Comparison of ENCODE assay signal across 8 cellular contexts in the genomic region with DNA sequence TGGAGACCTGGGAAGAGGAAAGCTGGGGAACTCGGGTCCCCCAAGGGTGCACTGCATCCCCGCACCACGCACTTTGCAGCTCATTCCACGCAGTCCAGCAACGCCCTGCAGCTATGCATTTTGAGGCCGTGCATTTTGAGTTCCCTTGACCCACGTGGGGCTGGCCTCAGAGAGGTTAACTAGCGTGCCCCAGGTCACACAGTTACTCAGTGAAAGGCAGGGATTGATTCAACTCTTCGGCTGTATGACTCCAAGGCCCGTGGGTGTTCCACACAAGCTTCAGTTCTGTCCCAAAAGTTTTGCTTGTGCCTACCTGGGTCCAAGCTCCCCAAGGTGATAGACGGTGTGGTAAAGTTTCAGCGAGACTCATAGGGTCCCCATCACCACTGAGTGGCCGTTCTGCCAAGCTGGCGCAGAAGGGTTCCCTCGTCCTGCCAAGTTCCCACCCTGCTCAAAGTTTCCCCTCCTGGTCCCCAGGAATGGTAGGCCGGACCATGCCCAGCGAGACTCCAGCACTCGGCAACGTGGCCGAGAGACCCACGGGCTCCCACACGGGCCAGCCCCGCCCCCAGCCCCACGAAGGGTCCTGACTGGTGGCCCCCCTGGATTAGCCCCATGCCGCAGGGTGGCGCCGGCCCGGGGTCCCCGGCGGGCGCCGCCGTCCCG. TPM values are rescaled to one million over a fixed set of nuclear protein-coding genes. Genes with fewer than 3 reads are reported as not detected.
DNase-seq lines count a peak whose midpoint lies in the region; ATAC-seq, FAIRE-seq and TF ChIP-seq lines count a peak whose summit lies in the region.

No MANE protein-coding gene starts in this region.

- H3K9me1 ChIP-seq in keratinocyte (ENCODE audit: control insufficient read depth, extremely low read depth, insufficient read depth, low read length) = peaks cover 2% of the 10 kb centered on the region

- CTCF ChIA-PET in activated CD8-positive, alpha-beta memory T cell treated with anti-CD3 and anti-CD28 coated beads, Interleukin-2, amount 10 ng/mL, durations not matched to agents 7 days and 5 days (lab: Charles Lee) = no interaction called here

- peaks cover 44% of the 10 kb centered on the region for H3K27me3 Mint-ChIP-seq in activated CD8-positive, alpha-beta memory T cell treated with anti-CD3 and anti-CD28 coated beads, Interleukin-2, amount 10 ng/mL, durations not matched to agents 7 days and 5 days

- H3K4me1 Mint-ChIP-seq in activated CD8-positive, alpha-beta memory T cell treated with anti-CD3 and anti-CD28 coated beads, Interleukin-2, amount 10 ng/mL, durations not matched to agents 7 days and 5 days = peaks cover 5% of the 10 kb centered on the region

- peak overlapping the region; percentile 89 for H3K4me2 ChIP-seq in keratinocyte (ENCODE audit: control insufficient read depth, extremely low read depth, insufficient read depth, low read depth, low read length)

- H3K4me3 Mint-ChIP-seq in activated CD8-positive, alpha-beta memory T cell treated with anti-CD3 and anti-CD28 coated beads, Interleukin-2, amount 10 ng/mL, durations not matched to agents 7 days and 5 days = peak overlapping the region; percentile 40

- peaks cover 70% of the 10 kb centered on the region for H3K4me1 ChIP-seq in keratinocyte (ENCODE audit: control insufficient read depth, extremely low read depth, insufficient read depth, low read length)
- peaks cover 80% of the 10 kb centered on the region for H3K4me1 ChIP-seq in stomach smooth muscle (ENCODE audit: control insufficient read depth, insufficient read depth, low read length)

- H3K9ac ChIP-seq in keratinocyte (ENCODE audit: control insufficient read depth, extremely low read depth, insufficient read depth, low read length) = peak overlapping the region; percentile 85
- H3K9ac ChIP-seq in stomach smooth muscle (ENCODE audit: low read length in 2 of 2) = peak overlapping the region; percentile 83 to 93

- no peak for TF ChIP-seq CTCF in keratinocyte (optimal IDR thresholded peaks at IDR 0.05 in 1 of 3, IDR thresholded peaks at IDR 0.05 in 1 of 3, conservative IDR thresholded peaks at IDR 0.05 in 1 of 3; ENCODE audit: extremely low read depth in 1 of 3, insufficient read depth in 2 of 3, low read length in 3 of 3)

- peaks cover 3% of the 10 kb centered on the region for H3K36me3 Mint-ChIP-seq in activated CD8-positive, alpha-beta memory T cell treated with anti-CD3 and anti-CD28 coated beads, Interleukin-2, amount 10 ng/mL, durations not matched to agents 7 days and 5 days
- H3K36me3 Mint-ChIP-seq in activated naive CD4-positive, alpha-beta T cell treated with anti-CD3 and anti-CD28 coated beads, Interleukin-2, amount 50 U/mL, for 72 hours = no peaks in the 10 kb centered on the region

- ATAC-seq in activated CD8-positive, alpha-beta memory T cell treated with anti-CD3 and anti-CD28 coated beads, Interleukin-2, amount 10 ng/mL, durations not matched to agents 7 days and 5 days = no peak
- peak; percentile 26 to 36 for ATAC-seq in activated naive CD4-positive, alpha-beta T cell treated with anti-CD3 and anti-CD28 coated beads, Interleukin-2, amount 50 U/mL, for 72 hours

- H3K27ac Mint-ChIP-seq in activated CD8-positive, alpha-beta memory T cell treated with anti-CD3 and anti-CD28 coated beads, Interleukin-2, amount 10 ng/mL, durations not matched to agents 7 days and 5 days = no peak overlapping the region
- H3K27ac Mint-ChIP-seq in activated naive CD4-positive, alpha-beta T cell treated with anti-CD3 and anti-CD28 coated beads, Interleukin-2, amount 50 U/mL, for 72 hours = peak overlapping the region in 1 of 2 donors; percentile 36

- no peaks in the 10 kb centered on the region for H3K9me3 Mint-ChIP-seq in activated CD8-positive, alpha-beta memory T cell treated with anti-CD3 and anti-CD28 coated beads, Interleukin-2, amount 10 ng/mL, durations not matched to agents 7 days and 5 days (ENCODE audit: low read depth)
- H3K9me3 Mint-ChIP-seq in activated naive CD4-positive, alpha-beta T cell treated with anti-CD3 and anti-CD28 coated beads, Interleukin-2, amount 50 U/mL, for 72 hours = no peaks in the 10 kb centered on the region

- dilution Hi-C loops in keratinocyte (cut with MboI; ENCODE audit: extremely low pct_ligation_motif_present, low sequenced_read_pairs) = no loop called here

- H3K79me2 ChIP-seq in keratinocyte (ENCODE audit: control insufficient read depth, insufficient read depth, low read length) = peaks cover 40% of the 10 kb centered on the region

- FAIRE-seq in keratinocyte (lab: Jason Lieb, UNC) = no peak

- peaks cover 4% of the 10 kb centered on the region for H4K20me1 ChIP-seq in keratinocyte (ENCODE audit: control insufficient read depth, extremely low read depth, insufficient read depth, low read length)

- peak overlapping the region; percentile 67 to 74 (median 74) for H3K4me3 ChIP-seq in keratinocyte (ENCODE audit: control insufficient read depth in 2 of 3, extremely low read depth in 1 of 3, insufficient read depth in 2 of 3, low read depth in 1 of 3, low read length in 3 of 3)
- peak overlapping the region; percentile 65 to 96 for H3K4me3 ChIP-seq in stomach smooth muscle (ENCODE audit: low read length in 2 of 2)

- peak overlapping the region; percentile 14 for H2AFZ ChIP-seq in keratinocyte (ENCODE audit: control insufficient read depth, low read length)

- H3K36me3 ChIP-seq in keratinocyte (ENCODE audit: control insufficient read depth in 2 of 2, extremely low read depth in 1 of 2, insufficient read depth in 2 of 2, low read length in 2 of 2) (peaks cover under 1 to 2% of the 10 kb centered on the region in 2 experiments), stomach smooth muscle (ENCODE audit: control insufficient read depth in 2 of 2, insufficient read depth in 2 of 2, low read length in 2 of 2) (no peaks in the 10 kb centered on the region)

- no peak for DNase-seq in activated CD8-positive, alpha-beta memory T cell treated with anti-CD3 and anti-CD28 coated beads, Interleukin-2, amount 10 ng/mL, durations not matched to agents 7 days and 5 days
- no peak for DNase-seq in activated CD8-positive, alpha-beta memory T cell treated with anti-CD3 and anti-CD28 coated beads, Interleukin-2, amount 50 U/mL, for 4 hours
- no peak for DNase-seq in activated naive CD4-positive, alpha-beta T cell treated with anti-CD3 and anti-CD28 coated beads, Interleukin-2, amount 50 U/mL, for 72 hours (ENCODE audit: low spot score in 2 of 2)
- no peak for DNase-seq in keratinocyte (ENCODE audit: low read depth, low spot score)
- no peak for DNase-seq in hepatic stellate cell (ENCODE audit: low spot score)
- DNase-seq in iPS-NIHi7 (ENCODE audit: extremely low spot score) = no peak
- DNase-seq in NCI-H526 treated with DMSO at 0.1 percent for 48 hours (lab: John Stamatoyannopoulos, UW) = no peak

- H3K9me3 ChIP-seq in keratinocyte (ENCODE audit: control insufficient read depth, low read depth, low read length) = no peaks in the 10 kb centered on the region
- H3K9me3 ChIP-seq in stomach smooth muscle (ENCODE audit: control insufficient read depth in 2 of 2, low read length in 2 of 2) = no peaks in the 10 kb centered on the region

- H3K27ac ChIP-seq in keratinocyte (ENCODE audit: control insufficient read depth, insufficient read depth, low read length) (peak overlapping the region; percentile 73), stomach smooth muscle (ENCODE audit: low read length) (peak overlapping the region; percentile 95)

- H3K27me3 ChIP-seq in keratinocyte (ENCODE audit: control insufficient read depth, extremely low read depth, insufficient read depth, low read length) (no peaks in the 10 kb centered on the region), stomach smooth muscle (ENCODE audit: control insufficient read depth in 1 of 2, insufficient read depth in 2 of 2, low read length in 2 of 2) (no peaks in the 10 kb centered on the region)

RNA-seq across cellular contexts. Expression of a gene that starts 0.6 kb away (rescaled TPM):
- 1 to 10 TPM; 1.0 to 2.5 TPM for total RNA-seq in activated CD8-positive, alpha-beta memory T cell treated with anti-CD3 and anti-CD28 coated beads, Interleukin-2, amount 10 ng/mL, durations not matched to agents 7 days and 5 days
- 10 to 100 TPM in 1 of 2 donors, 1 to 10 TPM in 1; 9.2 to 37.3 TPM for total RNA-seq in activated naive CD4-positive, alpha-beta T cell treated with anti-CD3 and anti-CD28 coated beads, Interleukin-2, amount 50 U/mL, for 72 hours
- 9.0 to 20.7 TPM (median 17.0 TPM) in 3 replicates for polyA plus RNA-seq in keratinocyte
- polyA plus RNA-seq in keratinocyte (2011; ENCODE audit: low read depth) = 21.1 TPM
- polyA plus RNA-seq in keratinocyte (2011; cell fraction: cytosol; rRNA removed) = 6.1 and 17.2 TPM in 2 replicates
- polyA plus RNA-seq in keratinocyte (2011; cell fraction: nucleus; rRNA removed) = 139 and 205 TPM in 2 replicates
- 22.9 and 70.8 TPM in 2 replicates for polyA plus RNA-seq in keratinocyte (2012; ENCODE audit: low replicate concordance)
- polyA minus RNA-seq in keratinocyte = 66.2 to 184 TPM (median 72.6 TPM) in 3 replicates
- polyA minus RNA-seq in keratinocyte (2011; cell fraction: cytosol; rRNA and poly(A)+ RNA removed) = 143 TPM
- polyA minus RNA-seq in keratinocyte (2011; cell fraction: nucleus; rRNA and poly(A)+ RNA removed) = 388 and 454 TPM in 2 replicates

RNA-seq across cellular contexts. Expression of a gene that starts 40.3 kb away (rescaled TPM):
- total RNA-seq in activated CD8-positive, alpha-beta memory T cell treated with anti-CD3 and anti-CD28 coated beads, Interleukin-2, amount 10 ng/mL, durations not matched to agents 7 days and 5 days = not detected
- total RNA-seq in activated naive CD4-positive, alpha-beta T cell treated with anti-CD3 and anti-CD28 coated beads, Interleukin-2, amount 50 U/mL, for 72 hours = not detected
- not detected in 3 replicates for polyA plus RNA-seq in keratinocyte
- polyA plus RNA-seq in keratinocyte (2011; ENCODE audit: low read depth) = not detected
- polyA plus RNA-seq in keratinocyte (2011; cell fraction: cytosol; rRNA removed) = not detected in 2 replicates
- polyA plus RNA-seq in keratinocyte (2011; cell fraction: nucleus; rRNA removed) = not detected in 2 replicates
- not detected in 2 replicates for polyA plus RNA-seq in keratinocyte (2012; ENCODE audit: low replicate concordance)
- polyA minus RNA-seq in keratinocyte = not detected in 3 replicates
- polyA minus RNA-seq in keratinocyte (2011; cell fraction: cytosol; rRNA and poly(A)+ RNA removed) = not detected
- not detected in 2 replicates for polyA minus RNA-seq in keratinocyte (2011; cell fraction: nucleus; rRNA and poly(A)+ RNA removed)
